ENCODE assay signal across 20 cellular contexts in genomic region chr15:78737187-78737820, GRCh38.
"Had no signal": no experiment of that assay in that cellular context is flagged by ENCODE, and none has a peak within 500 bp of the region (broad histone marks: within the 10 kb centered on the region; RNA-seq: fewer than 3 reads in every experiment).

No MANE protein-coding gene starts in this region.

- H3K27ac ChIP-seq: brain microvascular endothelial cell, foreskin keratinocyte, heart left ventricle, left lung, neutrophil, ovary, prostate gland, suprapubic skin, tibial nerve, uterus had no signal

- H3K4me3 ChIP-seq: heart left ventricle, left lung, ovary, prostate gland, suprapubic skin, tibial nerve, uterus had no signal

- DNase-seq: activated CD4-positive, CD25-positive, alpha-beta regulatory T cell treated with anti-CD3 and anti-CD28 coated beads, Interleukin-2, amount 50 U/mL, for 72 hours; activated gamma-delta T cell; activated naive CD4-positive, alpha-beta T cell treated with anti-CD3 and anti-CD28 coated beads, Interleukin-2, amount 10 ng/mL, durations not matched to agents 7 days and 5 days; activated naive CD8-positive, alpha-beta T cell treated with anti-CD3 and anti-CD28 coated beads, Interleukin-2, amount 10 ng/mL, durations not matched to agents 7 days and 5 days; naive B cell; ovary; stimulated activated naive B cell treated with anti-CD40 and anti-IgM and Interleukin-4, amounts not matched to agents 10 μg/mL and 1 μg/mL and 100 μg/mL, for 72 hours; uterus had no signal

- H3K36me3 ChIP-seq: brain microvascular endothelial cell, heart left ventricle, left lung, neutrophil, ovary, prostate gland, suprapubic skin, tibial nerve, uterus had no signal

- H3K9me3 Mint-ChIP-seq: activated CD4-positive, alpha-beta T cell treated with anti-CD3 and anti-CD28 coated beads, Interleukin-2, amount 10 ng/mL, durations not matched to agents 24 days and 14 days; activated CD8-positive, alpha-beta T cell treated with anti-CD3 and anti-CD28 coated beads for 36 hours; activated naive CD4-positive, alpha-beta T cell treated with anti-CD3 and anti-CD28 coated beads, Interleukin-2, amount 10 ng/mL, durations not matched to agents 7 days and 5 days; activated naive CD8-positive, alpha-beta T cell treated with anti-CD3 and anti-CD28 coated beads, Interleukin-2, amount 10 ng/mL, durations not matched to agents 7 days and 5 days; activated T-cell treated with anti-CD3 and anti-CD28 coated beads, Interleukin-2, amount 50 U/mL, for 4 hours; naive B cell; nephron progenitor cell; stimulated activated naive B cell treated with anti-CD40 and anti-IgM and Interleukin-4, amounts not matched to agents 10 μg/mL and 1 μg/mL and 100 μg/mL, for 72 hours had no signal

- H3K27me3 ChIP-seq: brain microvascular endothelial cell, heart left ventricle, left lung, ovary, tibial nerve, uterus had no signal

- H3K27ac Mint-ChIP-seq: activated CD4-positive, alpha-beta T cell treated with anti-CD3 and anti-CD28 coated beads, Interleukin-2, amount 10 ng/mL, durations not matched to agents 24 days and 14 days; activated CD8-positive, alpha-beta T cell treated with anti-CD3 and anti-CD28 coated beads for 36 hours; activated naive CD4-positive, alpha-beta T cell treated with anti-CD3 and anti-CD28 coated beads, Interleukin-2, amount 10 ng/mL, durations not matched to agents 7 days and 5 days; activated naive CD8-positive, alpha-beta T cell treated with anti-CD3 and anti-CD28 coated beads, Interleukin-2, amount 10 ng/mL, durations not matched to agents 7 days and 5 days; nephron progenitor cell; stimulated activated naive B cell treated with anti-CD40 and anti-IgM and Interleukin-4, amounts not matched to agents 10 μg/mL and 1 μg/mL and 100 μg/mL, for 72 hours had no signal

- H3K4me1 ChIP-seq: foreskin keratinocyte, left lung, prostate gland, tibial nerve, uterus had no signal

- H3K36me3 Mint-ChIP-seq: activated naive CD4-positive, alpha-beta T cell treated with anti-CD3 and anti-CD28 coated beads, Interleukin-2, amount 10 ng/mL, durations not matched to agents 7 days and 5 days; activated naive CD8-positive, alpha-beta T cell treated with anti-CD3 and anti-CD28 coated beads, Interleukin-2, amount 10 ng/mL, durations not matched to agents 7 days and 5 days; naive B cell; stimulated activated naive B cell treated with anti-CD40 and anti-IgM and Interleukin-4, amounts not matched to agents 10 μg/mL and 1 μg/mL and 100 μg/mL, for 72 hours had no signal

- H3K9me3 ChIP-seq: heart left ventricle, left lung, neutrophil, ovary, prostate gland, suprapubic skin, tibial nerve, uterus had no signal

- H3K4me3 Mint-ChIP-seq: activated CD4-positive, alpha-beta T cell treated with anti-CD3 and anti-CD28 coated beads, Interleukin-2, amount 10 ng/mL, durations not matched to agents 24 days and 14 days; activated CD8-positive, alpha-beta T cell treated with anti-CD3 and anti-CD28 coated beads for 36 hours; activated naive CD4-positive, alpha-beta T cell treated with anti-CD3 and anti-CD28 coated beads, Interleukin-2, amount 10 ng/mL, durations not matched to agents 7 days and 5 days; activated naive CD8-positive, alpha-beta T cell treated with anti-CD3 and anti-CD28 coated beads, Interleukin-2, amount 10 ng/mL, durations not matched to agents 7 days and 5 days; activated T-cell treated with anti-CD3 and anti-CD28 coated beads, Interleukin-2, amount 50 U/mL, for 4 hours; naive B cell; nephron progenitor cell; stimulated activated naive B cell treated with anti-CD40 and anti-IgM and Interleukin-4, amounts not matched to agents 10 μg/mL and 1 μg/mL and 100 μg/mL, for 72 hours had no signal
